Comparison of ENCODE assay signal across 14 cellular contexts in genomic region chr2:109254174-109254904, GRCh38.
A peak's percentile ranks its signal among the peaks of the same experiment; 100 is the strongest.
DNase-seq lines count a peak whose midpoint lies in the region; ATAC-seq and TF ChIP-seq lines count a peak whose summit lies in the region.
"Had no signal": no experiment of that assay in that cellular context is flagged by ENCODE, and none has a peak within 500 bp of the region (broad histone marks: within the 10 kb centered on the region; RNA-seq: fewer than 3 reads in every experiment).

No MANE protein-coding gene starts in this region.

- H3K4me1 ChIP-seq in Peyer's patch: peaks cover 0 to 5% (median 0%) of the 10 kb centered on the region in 4 donors
- H3K4me1 ChIP-seq: HAP-1 had no signal

- H3K27me3 Mint-ChIP-seq in stimulated activated naive B cell treated with anti-CD40 and anti-IgM and Interleukin-4, amounts not matched to agents 10 μg/mL and 1 μg/mL and 100 μg/mL, for 72 hours: no peaks in the 10 kb centered on the region
- H3K27me3 Mint-ChIP-seq: activated T-cell treated with anti-CD3 and anti-CD28 coated beads, Interleukin-2, amount 50 U/mL, for 24 hours had no signal

- TF ChIP-seq POLR2A in Peyer's patch (IDR thresholded peaks at IDR 0.05): no peak

- H3K4me3 Mint-ChIP-seq in stimulated activated naive B cell treated with anti-CD40 and anti-IgM and Interleukin-4, amounts not matched to agents 10 μg/mL and 1 μg/mL and 100 μg/mL, for 72 hours: no peak overlapping the region
- H3K4me3 Mint-ChIP-seq: activated T-cell treated with anti-CD3 and anti-CD28 coated beads, Interleukin-2, amount 50 U/mL, for 24 hours had no signal

- H3K9me3 ChIP-seq in Peyer's patch: no peaks in the 10 kb centered on the region
- H3K9me3 ChIP-seq: gastroesophageal sphincter, HAP-1 had no signal

- H3K27ac Mint-ChIP-seq in stimulated activated naive B cell treated with anti-CD40 and anti-IgM and Interleukin-4, amounts not matched to agents 10 μg/mL and 1 μg/mL and 100 μg/mL, for 72 hours: peak overlapping the region; percentile 48
- H3K27ac Mint-ChIP-seq: activated T-cell treated with anti-CD3 and anti-CD28 coated beads, Interleukin-2, amount 50 U/mL, for 24 hours had no signal

- no peak overlapping the region for H3K4me3 ChIP-seq in Peyer's patch
- H3K4me3 ChIP-seq: gastroesophageal sphincter, HAP-1 had no signal

- no peak overlapping the region for H3K27ac ChIP-seq in Peyer's patch
- H3K27ac ChIP-seq: gastroesophageal sphincter had no signal

- peaks cover 0 to 1% of the 10 kb centered on the region in 2 donors for H3K36me3 Mint-ChIP-seq in stimulated activated naive B cell treated with anti-CD40 and anti-IgM and Interleukin-4, amounts not matched to agents 10 μg/mL and 1 μg/mL and 100 μg/mL, for 72 hours

- ATAC-seq in GM21825 (IDR thresholded peaks at IDR 0.05; ENCODE audit: unreplicated experiment): peak; percentile 53
- ATAC-seq in stimulated activated naive B cell treated with anti-CD40 and anti-IgM and Interleukin-4, amounts not matched to agents 10 μg/mL and 1 μg/mL and 100 μg/mL, for 72 hours (replicated peaks): peak; percentile 88 to 90
- ATAC-seq: gastroesophageal sphincter, sciatic nerve had no signal

- H3K27me3 ChIP-seq in Peyer's patch: no peaks in the 10 kb centered on the region
- H3K27me3 ChIP-seq: gastroesophageal sphincter had no signal

- no peaks in the 10 kb centered on the region for H3K36me3 ChIP-seq in Peyer's patch
- H3K36me3 ChIP-seq: gastroesophageal sphincter, HAP-1 had no signal

- peak; percentile 10 for DNase-seq in activated T-cell treated with anti-CD3 and anti-CD28 coated beads, Interleukin-2, amount 50 U/mL, for 1 hour
- no peak for DNase-seq in activated T-cell treated with anti-CD3 and anti-CD28 coated beads, Interleukin-2, amount 50 U/mL, for 48 hours
- peak; percentile 16 for DNase-seq in NAMALWA (ENCODE audit: low spot score)
- DNase-seq in stimulated activated naive B cell treated with anti-CD40 and anti-IgM and Interleukin-4, amounts not matched to agents 10 μg/mL and 1 μg/mL and 100 μg/mL, for 72 hours: peak; percentile 28
- DNase-seq in NCI-H2029 treated with DMSO at 0.1 percent for 48 hours (lab: John Stamatoyannopoulos, UW): no peak
- no peak for DNase-seq in NCI-H524 (lab: John Stamatoyannopoulos, UW)
- DNase-seq in Peyer's patch: no peak
- DNase-seq: activated T-cell treated with anti-CD3 and anti-CD28 coated beads, Interleukin-2, amount 50 U/mL, for 24 hours; mesendoderm; NCI-H774 had no signal

- peaks cover 33 to 50% of the 10 kb centered on the region in 2 donors for H3K4me1 Mint-ChIP-seq in stimulated activated naive B cell treated with anti-CD40 and anti-IgM and Interleukin-4, amounts not matched to agents 10 μg/mL and 1 μg/mL and 100 μg/mL, for 72 hours

- no peak for TF ChIP-seq CTCF in Peyer's patch (IDR thresholded peaks at IDR 0.05)

- no peaks in the 10 kb centered on the region for H3K9me3 Mint-ChIP-seq in stimulated activated naive B cell treated with anti-CD40 and anti-IgM and Interleukin-4, amounts not matched to agents 10 μg/mL and 1 μg/mL and 100 μg/mL, for 72 hours
- H3K9me3 Mint-ChIP-seq: activated T-cell treated with anti-CD3 and anti-CD28 coated beads, Interleukin-2, amount 50 U/mL, for 24 hours had no signal

Comparison
In these comparisons a context has a peak if more than half of its experiments do, and no peak if none do; other contexts are left out.
1. DNase-seq: peak in activated T-cell treated with anti-CD3 and anti-CD28 coated beads, Interleukin-2, amount 50 U/mL, for 1 hour (single experiment), NAMALWA (single experiment) and stimulated activated naive B cell treated with anti-CD40 and anti-IgM and Interleukin-4, amounts not matched to agents 10 μg/mL and 1 μg/mL and 100 μg/mL, for 72 hours (single experiment); none in activated T-cell treated with anti-CD3 and anti-CD28 coated beads, Interleukin-2, amount 50 U/mL, for 48 hours (0 of 2), NCI-H2029 treated with DMSO at 0.1 percent for 48 hours (single experiment), NCI-H524 (0 of 2) and Peyer's patch (0 of 3).